In genomic region chr5:54637654-54638053, GRCh38 we compare ENCODE assay signal across 21 cellular contexts.
DNase-seq lines count a peak whose midpoint lies in the region; ATAC-seq and TF ChIP-seq lines count a peak whose summit lies in the region.
"Had no signal": no experiment of that assay in that cellular context is flagged by ENCODE, and none has a peak within 500 bp of the region (broad histone marks: within the 10 kb centered on the region; RNA-seq: fewer than 3 reads in every experiment).

No MANE protein-coding gene starts in this region.

- no peaks in the 10 kb centered on the region for H3K9me3 Mint-ChIP-seq in CD8-positive, alpha-beta T cell
- peaks cover 0 to 5% of the 10 kb centered on the region in 2 donors for H3K9me3 Mint-ChIP-seq in activated naive CD4-positive, alpha-beta T cell treated with anti-CD3 and anti-CD28 coated beads, Interleukin-2, amount 50 U/mL, for 72 hours
- H3K9me3 Mint-ChIP-seq: activated naive CD4-positive, alpha-beta T cell treated with anti-CD3 and anti-CD28 coated beads for 36 hours; naive B cell had no signal

- H3K27ac Mint-ChIP-seq in CD8-positive, alpha-beta T cell, result peak overlapping the region; percentile 53
- H3K27ac Mint-ChIP-seq in activated naive CD4-positive, alpha-beta T cell treated with anti-CD3 and anti-CD28 coated beads, Interleukin-2, amount 50 U/mL, for 72 hours, result no peak overlapping the region
- H3K27ac Mint-ChIP-seq: activated naive CD4-positive, alpha-beta T cell treated with anti-CD3 and anti-CD28 coated beads for 36 hours; naive B cell had no signal

- no peak for DNase-seq in CD8-positive, alpha-beta T cell
- DNase-seq in astrocyte of the spinal cord (ENCODE audit: low read depth, low spot score) (peak; percentile 31), heart left ventricle (peak in 3 of 5 donors; percentile 29 to 52 (median 42)), omental fat pad (ENCODE audit: low spot score) (no peak), GM13977 (ENCODE audit: low spot score) (no peak), UCSD-AML1 (lab: John Stamatoyannopoulos, UW; ENCODE audit: unreplicated experiment) (no peak)
- no peak for DNase-seq in activated naive CD4-positive, alpha-beta T cell treated with anti-CD3 and anti-CD28 coated beads, Interleukin-2, amount 50 U/mL, for 72 hours (ENCODE audit: low spot score in 2 of 2)
- DNase-seq: activated CD4-positive, CD25-positive, alpha-beta regulatory T cell; activated CD8-positive, alpha-beta memory T cell treated with anti-CD3 and anti-CD28 coated beads, Interleukin-2, amount 50 U/mL, for 4 hours; activated naive CD4-positive, alpha-beta T cell treated with anti-CD3 and anti-CD28 coated beads for 36 hours; Calu3; glutamatergic neuron; naive B cell; NCI-H2107; Peyer's patch; retina; stimulated activated CD4-positive, alpha-beta T cell treated with anti-CD3 and anti-CD28 coated beads, Interleukin-2, amount 100 ng/mL, for 24 hours; SW 1271 had no signal

- no peak for TF ChIP-seq CTCF in CD8-positive, alpha-beta T cell (IDR thresholded peaks at IDR 0.05)
- TF ChIP-seq CTCF in astrocyte of the spinal cord (IDR thresholded peaks at IDR 0.05; ENCODE audit: low read depth, low read length) (no peak), heart left ventricle (IDR thresholded peaks at IDR 0.05) (no peak), omental fat pad (IDR thresholded peaks at IDR 0.05) (no peak), GM13977 (IDR thresholded peaks at IDR 0.05; ENCODE audit: extremely low read depth, insufficient read depth, missing control alignments) (no peak)

- no peak for TF ChIP-seq POLR2A in heart left ventricle (IDR thresholded peaks at IDR 0.05)

- 50 to 75% (median 66%) methylated on average over 6 of the region's 6 CpGs for WGBS in heart left ventricle, 4 donors

- H3K4me1 Mint-ChIP-seq in CD8-positive, alpha-beta T cell (ENCODE audit: low read depth), result peaks cover 23% of the 10 kb centered on the region

- H3K27me3 ChIP-seq in CD8-positive, alpha-beta T cell (ENCODE audit: insufficient read depth, low read length), result no peaks in the 10 kb centered on the region
- H3K27me3 ChIP-seq in heart left ventricle, result no peaks in the 10 kb centered on the region
- H3K27me3 ChIP-seq: Peyer's patch, tibial nerve had no signal

- in situ Hi-C loops in astrocyte of the spinal cord (cut with HindIII; ENCODE audit: low sequenced_read_pairs) (no loop called here), GM13977 (cut with MboI; ENCODE audit: low pct_unique_long_range_greater_than_20kb, low sequenced_read_pairs, unreplicated experiment) (no loop called here)

- no peak overlapping the region for H3K4me3 Mint-ChIP-seq in CD8-positive, alpha-beta T cell
- H3K4me3 Mint-ChIP-seq: activated naive CD4-positive, alpha-beta T cell treated with anti-CD3 and anti-CD28 coated beads for 36 hours had no signal

- H3K4me3 ChIP-seq in CD8-positive, alpha-beta T cell (ENCODE audit: low read depth, low read length), result no peak overlapping the region
- no peak overlapping the region for H3K4me3 ChIP-seq in astrocyte of the spinal cord (ENCODE audit: low read depth, low read length)
- H3K4me3 ChIP-seq in heart left ventricle, result no peak overlapping the region
- H3K4me3 ChIP-seq: Peyer's patch, tibial nerve had no signal

- H3K4me1 ChIP-seq in CD8-positive, alpha-beta T cell (ENCODE audit: insufficient read depth, low read length), result peaks cover 18% of the 10 kb centered on the region
- H3K4me1 ChIP-seq in heart left ventricle, result peaks cover 0 to 13% (median 0%) of the 10 kb centered on the region in 12 donors
- H3K4me1 ChIP-seq: Peyer's patch had no signal

- no peak overlapping the region for H3K27ac ChIP-seq in CD8-positive, alpha-beta T cell (ENCODE audit: low read depth, low read length)
- no peak overlapping the region for H3K27ac ChIP-seq in heart left ventricle
- H3K27ac ChIP-seq: Peyer's patch, tibial nerve had no signal

- H3K27me3 Mint-ChIP-seq in CD8-positive, alpha-beta T cell (ENCODE audit: low read depth), result no peaks in the 10 kb centered on the region
- H3K27me3 Mint-ChIP-seq: naive B cell had no signal

- no peaks in the 10 kb centered on the region for H3K36me3 ChIP-seq in CD8-positive, alpha-beta T cell (ENCODE audit: insufficient read depth, low read length)
- no peaks in the 10 kb centered on the region for H3K36me3 ChIP-seq in heart left ventricle
- H3K36me3 ChIP-seq: Peyer's patch, tibial nerve had no signal

- intact Hi-C loops in CD8-positive, alpha-beta T cell (cut with DNase I, micrococcal nuclease), result no loop called here
- intact Hi-C loops in heart left ventricle (cut with DNase I), result no loop called here

- POLR2A ChIA-PET in CD8-positive, alpha-beta T cell (lab: Charles Lee), result interaction anchor here (0.7 to 1.8 kb wide), 6 partner anchors 8 to 120 kb away, joined by 3 to 10 read pairs (median 4); partner anchors contain the start of gene SNX18

- H3K9me3 ChIP-seq in CD8-positive, alpha-beta T cell (ENCODE audit: low read length), result no peaks in the 10 kb centered on the region
- no peaks in the 10 kb centered on the region for H3K9me3 ChIP-seq in heart left ventricle
- H3K9me3 ChIP-seq: Peyer's patch, tibial nerve had no signal

- CTCF ChIA-PET in CD8-positive, alpha-beta T cell (lab: Charles Lee), result interaction anchor here (0.7 to 1.5 kb wide), 7 partner anchors 9 to 208 kb away, joined by 3 to 5 read pairs (median 4); partner anchors contain the start of gene SNX18

- H3K36me3 Mint-ChIP-seq in CD8-positive, alpha-beta T cell, result no peaks in the 10 kb centered on the region
- no peaks in the 10 kb centered on the region for H3K36me3 Mint-ChIP-seq in activated naive CD4-positive, alpha-beta T cell treated with anti-CD3 and anti-CD28 coated beads, Interleukin-2, amount 50 U/mL, for 72 hours
- H3K36me3 Mint-ChIP-seq: naive B cell had no signal

- ATAC-seq in CD8-positive, alpha-beta T cell, result no peak
- ATAC-seq in heart left ventricle, result peak in 3 of 4 donors; percentile 41 to 66 (median 42)
- peak; percentile 28 for ATAC-seq in omental fat pad (ENCODE audit: low FRiP score)
- no peak for ATAC-seq in activated naive CD4-positive, alpha-beta T cell treated with anti-CD3 and anti-CD28 coated beads, Interleukin-2, amount 50 U/mL, for 72 hours
- ATAC-seq in HG03469 (IDR thresholded peaks at IDR 0.05; ENCODE audit: unreplicated experiment), result no peak
- ATAC-seq: HepG2 had no signal

Comparison
In these comparisons a context has a peak if more than half of its experiments do, and no peak if none do; other contexts are left out.
1. ATAC-seq: peak in heart left ventricle (3 of 4) and omental fat pad (single experiment); none in CD8-positive, alpha-beta T cell (single experiment), activated naive CD4-positive, alpha-beta T cell treated with anti-CD3 and anti-CD28 coated beads, Interleukin-2, amount 50 U/mL, for 72 hours (0 of 2) and HG03469 (single experiment).
2. DNase-seq: peak in astrocyte of the spinal cord (single experiment) and heart left ventricle (3 of 5); none in CD8-positive, alpha-beta T cell (0 of 7), omental fat pad (single experiment), GM13977 (single experiment), UCSD-AML1 (single experiment) and activated naive CD4-positive, alpha-beta T cell treated with anti-CD3 and anti-CD28 coated beads, Interleukin-2, amount 50 U/mL, for 72 hours (0 of 2).